Comparison of ENCODE assay signal across 18 cellular contexts in genomic region chr17:7292729-7293128, GRCh38. TPM values are rescaled to one million over a fixed set of nuclear protein-coding genes. Genes with fewer than 3 reads are reported as not detected.
DNase-seq lines count a peak whose midpoint lies in the region; ATAC-seq and TF ChIP-seq lines count a peak whose summit lies in the region.
"Had no signal": no experiment of that assay in that cellular context is flagged by ENCODE, and none has a peak within 500 bp of the region (broad histone marks: within the 10 kb centered on the region; RNA-seq: fewer than 3 reads in every experiment).

No MANE protein-coding gene starts in this region.

- CTCF ChIA-PET in HEK293 (lab: Yijun Ruan, JAX): interaction anchor here (0.9 to 3.8 kb wide), 3 partner anchors 12 to 247 kb away, joined by 8 to 33 read pairs (median 13); partner anchors contain the start of gene SLC2A4

- no peaks in the 10 kb centered on the region for H3K79me2 ChIP-seq in osteoblast (ENCODE audit: insufficient read depth, low read length)

- no peak for TF ChIP-seq CTCF in HEK293 (tag by site-specific recombination; IDR thresholded peaks at IDR 0.05)
- TF ChIP-seq CTCF in gastroesophageal sphincter (IDR thresholded peaks at IDR 0.05): no peak
- no peak for TF ChIP-seq CTCF in osteoblast (IDR thresholded peaks at IDR 0.05; ENCODE audit: extremely low read depth, low read depth, low read length)

- H3K27ac ChIP-seq in HEK293 (ENCODE audit: extremely low read depth, low read depth, low read length) (no peak overlapping the region), gastroesophageal sphincter (peak overlapping the region; percentile 39 to 98 (median 89)), osteoblast (ENCODE audit: low read depth, low read length) (no peak overlapping the region)
- H3K27ac ChIP-seq: foreskin keratinocyte, neutrophil had no signal

- 20 to 24% methylated on average over 3 to 4 of the region's 6 CpGs for WGBS in gastroesophageal sphincter (ENCODE audit: low coverage in 1 of 2), 2 donors

- H3K27me3 ChIP-seq in gastroesophageal sphincter: peaks cover 40% of the 10 kb centered on the region
- peaks cover 51% of the 10 kb centered on the region for H3K27me3 ChIP-seq in osteoblast (ENCODE audit: insufficient read depth, low read length)

- no peaks in the 10 kb centered on the region for H3K36me3 ChIP-seq in HEK293 (ENCODE audit: control insufficient read depth in 2 of 2, insufficient read depth in 1 of 2, low read length in 2 of 2)
- H3K36me3 ChIP-seq in gastroesophageal sphincter: peaks cover 0 to 3% of the 10 kb centered on the region in 2 donors
- no peaks in the 10 kb centered on the region for H3K36me3 ChIP-seq in osteoblast (ENCODE audit: insufficient read depth, low read length)
- H3K36me3 ChIP-seq: neutrophil had no signal

- H3K9me3 Mint-ChIP-seq in activated naive CD4-positive, alpha-beta T cell treated with anti-CD3 and anti-CD28 coated beads, Interleukin-2, amount 50 U/mL, for 72 hours: no peaks in the 10 kb centered on the region
- H3K9me3 Mint-ChIP-seq: effector memory CD8-positive, alpha-beta T cell had no signal

- peaks cover 3% of the 10 kb centered on the region for H4K20me1 ChIP-seq in osteoblast (ENCODE audit: insufficient read depth, low read length)

- POLR2A ChIA-PET in HEK293 (lab: Yijun Ruan, JAX): interaction anchor here (1.1 to 2.3 kb wide), 4 partner anchors 12 to 72 kb away, joined by 3 to 6 read pairs (median 4); partner anchors contain the start of genes CTDNEP1, GABARAP and SLC2A4

- no peak overlapping the region for H3K4me3 ChIP-seq in HEK293 (ENCODE audit: low read depth, low read length)
- H3K4me3 ChIP-seq in gastroesophageal sphincter: no peak overlapping the region
- no peak overlapping the region for H3K4me3 ChIP-seq in osteoblast (ENCODE audit: insufficient read depth, low read length)

- H3K27ac Mint-ChIP-seq in activated naive CD4-positive, alpha-beta T cell treated with anti-CD3 and anti-CD28 coated beads, Interleukin-2, amount 50 U/mL, for 72 hours: no peak overlapping the region
- H3K27ac Mint-ChIP-seq: activated CD4-positive, alpha-beta T cell treated with anti-CD3 and anti-CD28 coated beads for 36 hours; activated naive CD8-positive, alpha-beta T cell had no signal

- TF ChIP-seq EP300 in gastroesophageal sphincter (IDR thresholded peaks at IDR 0.05): no peak

- H2AFZ ChIP-seq in osteoblast (ENCODE audit: low read length): no peak overlapping the region

- ATAC-seq in gastroesophageal sphincter: no peak
- no peak for ATAC-seq in activated naive CD4-positive, alpha-beta T cell treated with anti-CD3 and anti-CD28 coated beads, Interleukin-2, amount 50 U/mL, for 72 hours
- ATAC-seq: activated CD4-positive, alpha-beta T cell treated with anti-CD3 and anti-CD28 coated beads for 36 hours; effector memory CD8-positive, alpha-beta T cell; foreskin keratinocyte had no signal

- H3K4me2 ChIP-seq in osteoblast (ENCODE audit: insufficient read depth, low read length): no peak overlapping the region

- no peak for TF ChIP-seq POLR2A in gastroesophageal sphincter (IDR thresholded peaks at IDR 0.05)

- H3K9me3 ChIP-seq in HEK293 (ENCODE audit: control insufficient read depth, insufficient read depth, low read depth, low read length) (no peaks in the 10 kb centered on the region), gastroesophageal sphincter (no peaks in the 10 kb centered on the region), osteoblast (ENCODE audit: low read depth, low read length) (no peaks in the 10 kb centered on the region)
- H3K9me3 ChIP-seq: neutrophil had no signal

- peaks cover 0 to 6% of the 10 kb centered on the region in 2 donors for H3K36me3 Mint-ChIP-seq in activated naive CD4-positive, alpha-beta T cell treated with anti-CD3 and anti-CD28 coated beads, Interleukin-2, amount 50 U/mL, for 72 hours
- H3K36me3 Mint-ChIP-seq: activated naive CD8-positive, alpha-beta T cell had no signal

- peak; percentile 12 for DNase-seq in AG20443 (ENCODE audit: low spot score)
- DNase-seq in osteoblast (ENCODE audit: insufficient read length, low spot score, missing footprints): peak; percentile 80
- no peak for DNase-seq in NAMALWA (ENCODE audit: low spot score)
- DNase-seq in glomerular visceral epithelial cell (ENCODE audit: extremely low spot score): no peak
- DNase-seq in EL: no peak
- no peak for DNase-seq in activated naive CD4-positive, alpha-beta T cell treated with anti-CD3 and anti-CD28 coated beads, Interleukin-2, amount 50 U/mL, for 72 hours (ENCODE audit: low spot score in 2 of 2)
- DNase-seq: activated CD4-positive, alpha-beta T cell treated with anti-CD3 and anti-CD28 coated beads for 36 hours; effector memory CD8-positive, alpha-beta T cell; foreskin keratinocyte; Kasumi-1; NCI-H146; NCI-H345; SIG-M5 had no signal

- peaks cover 6% of the 10 kb centered on the region; the same call in 1 of the 2 replicates for H3K4me1 ChIP-seq in HEK293 (ENCODE audit: control insufficient read depth, insufficient read depth, low read length)
- H3K4me1 ChIP-seq in gastroesophageal sphincter: peaks cover 5 to 89% (median 41%) of the 10 kb centered on the region in 3 donors
- peaks cover 3% of the 10 kb centered on the region for H3K4me1 ChIP-seq in osteoblast (ENCODE audit: insufficient read depth, low read length)
- H3K4me1 ChIP-seq: foreskin keratinocyte had no signal

TF ChIP-seq in HEK293, 187 proteins besides CTCF, POLR2A, EP300 and RAD21:
- TF ChIP-seq ZNF426 (tag by site-specific recombination; IDR thresholded peaks at IDR 0.05): no peak
- no peak for TF ChIP-seq PRDM4 (tag by site-specific recombination; IDR thresholded peaks at IDR 0.05)
- TF ChIP-seq ZFP41 (tag by site-specific recombination; IDR thresholded peaks at IDR 0.05; ENCODE audit: borderline replicate concordance): no peak
- TF ChIP-seq SCRT2 (tag by site-specific recombination; IDR thresholded peaks at IDR 0.05): peak; percentile 47; the same call in 1 of the 2 replicates
- no peak for TF ChIP-seq ZNF239 (tag by site-specific recombination; IDR thresholded peaks at IDR 0.05)

RNA-seq across cellular contexts. Expression of gene YBX2, which starts 1.7 kb away (rescaled TPM):
- 1 to 10 TPM; 3.3 to 6.5 (median 5.3) TPM for total RNA-seq in gastroesophageal sphincter
- total RNA-seq in osteoblast: under 0.01 TPM in 1 of 2 replicates, not detected in the other
- total RNA-seq in activated naive CD4-positive, alpha-beta T cell treated with anti-CD3 and anti-CD28 coated beads, Interleukin-2, amount 50 U/mL, for 72 hours: 1 to 10 TPM in 1 of 2 donors, under 1 TPM in 1; 0.18 to 1.7 TPM
- total RNA-seq: ureter had no signal

RNA-seq across cellular contexts. Expression of gene SLC2A4, which starts 11.2 kb away (rescaled TPM):
- 100 to 1,000 TPM in 3 of 4 donors, 10 to 100 TPM in 1; 71.8 to 200 (median 149) TPM for total RNA-seq in gastroesophageal sphincter
- under 0.01 and 0.29 TPM in 2 replicates for total RNA-seq in osteoblast
- under 1 TPM in 1 of 2 donors, not detected in 1; 0.51 TPM for total RNA-seq in activated naive CD4-positive, alpha-beta T cell treated with anti-CD3 and anti-CD28 coated beads, Interleukin-2, amount 50 U/mL, for 72 hours

RNA-seq across cellular contexts. Expression of gene EIF5A, which starts 14.7 kb away (rescaled TPM):
- total RNA-seq in gastroesophageal sphincter (100 to 1,000 TPM; 145 to 233 (median 183) TPM), osteoblast (436 and 491 TPM in 2 replicates)
- 100 to 1,000 TPM; 493 to 836 TPM for total RNA-seq in activated naive CD4-positive, alpha-beta T cell treated with anti-CD3 and anti-CD28 coated beads, Interleukin-2, amount 50 U/mL, for 72 hours

RNA-seq across cellular contexts. Expression of gene GPS2, which starts 22.4 kb away (rescaled TPM):
- total RNA-seq in gastroesophageal sphincter: 100 to 1,000 TPM in 1 of 4 donors, 10 to 100 TPM in 3; 66.9 to 104 (median 82.5) TPM
- 46.9 and 48.1 TPM in 2 replicates for total RNA-seq in osteoblast
- total RNA-seq in activated naive CD4-positive, alpha-beta T cell treated with anti-CD3 and anti-CD28 coated beads, Interleukin-2, amount 50 U/mL, for 72 hours: 10 to 100 TPM; 36.3 to 48.6 TPM

RNA-seq across cellular contexts. Expression of gene CLDN7, which starts 30.5 kb away (rescaled TPM):
- 10 to 100 TPM in 1 of 4 donors, 1 to 10 TPM in 2, not detected in 1; 1.4 to 16.9 (median 4.7) TPM for total RNA-seq in gastroesophageal sphincter
- 0.36 and 1.8 TPM in 2 replicates for total RNA-seq in osteoblast
- total RNA-seq in activated naive CD4-positive, alpha-beta T cell treated with anti-CD3 and anti-CD28 coated beads, Interleukin-2, amount 50 U/mL, for 72 hours: 1 to 10 TPM in 1 of 2 donors, under 1 TPM in 1; 0.55 to 1.5 TPM

Comparison
In these comparisons a context has a peak if more than half of its experiments do, and no peak if none do; other contexts are left out.
1. DNase-seq: peak in AG20443 (single experiment) and osteoblast (single experiment); none in NAMALWA (single experiment), glomerular visceral epithelial cell (single experiment), EL (single experiment) and activated naive CD4-positive, alpha-beta T cell treated with anti-CD3 and anti-CD28 coated beads, Interleukin-2, amount 50 U/mL, for 72 hours (0 of 2).
2. H3K27ac ChIP-seq: peak in gastroesophageal sphincter (4 of 4); none in HEK293 (single experiment) and osteoblast (single experiment).
3. RNA of gene SLC2A4, which starts 11.2 kb away (total RNA-seq): 71.8 to 200 TPM in gastroesophageal sphincter; 0.51 TPM in activated naive CD4-positive, alpha-beta T cell treated with anti-CD3 and anti-CD28 coated beads, Interleukin-2, amount 50 U/mL, for 72 hours and under 0.01 to 0.29 TPM in osteoblast; every median in the first group is over 10 times any median in the second.